In the genomic region with DNA sequence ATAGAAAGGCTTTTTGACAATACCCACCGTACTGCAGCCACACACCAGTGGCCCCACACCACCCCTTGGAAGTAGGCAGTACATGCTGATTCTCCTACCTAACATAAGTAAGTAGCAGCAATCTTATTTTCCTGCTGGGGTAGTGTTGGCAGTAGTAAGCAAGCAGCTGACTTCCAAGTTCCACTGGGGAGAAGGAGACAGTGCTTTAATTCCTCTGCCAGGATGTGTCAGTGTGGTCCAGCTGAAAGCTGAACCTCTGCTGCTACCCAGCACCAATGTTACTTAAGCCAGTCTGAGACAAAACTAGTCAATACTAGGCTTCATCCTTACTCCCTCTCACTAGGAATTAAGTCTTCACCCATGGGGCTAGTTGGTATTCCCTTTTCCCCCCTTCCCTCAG, we compare ENCODE assay signal across 22 cellular contexts.
DNase-seq lines count a peak whose midpoint lies in the region; ATAC-seq and TF ChIP-seq lines count a peak whose summit lies in the region.
"Had no signal": no experiment of that assay in that cellular context is flagged by ENCODE, and none has a peak within 500 bp of the region (broad histone marks: within the 10 kb centered on the region; RNA-seq: fewer than 3 reads in every experiment).

No MANE protein-coding gene starts in this region.

- no peak for ATAC-seq in activated T-cell treated with anti-CD3 and anti-CD28 coated beads, Interleukin-2, amount 50 U/mL, for 4 hours

- no peak overlapping the region for H3K4me2 ChIP-seq in Loucy (ENCODE audit: low read depth, low read length, poor library complexity, severe bottlenecking)
- H3K4me2 ChIP-seq in osteoblast (ENCODE audit: insufficient read depth, low read length): no peak overlapping the region

- H2AFZ ChIP-seq in Loucy (ENCODE audit: low read length) (no peak overlapping the region), osteoblast (ENCODE audit: low read length) (no peak overlapping the region)

- no peak overlapping the region for H3K4me3 ChIP-seq in AG10803 (ENCODE audit: low read length)
- H3K4me3 ChIP-seq in Loucy (ENCODE audit: low read length, poor library complexity, severe bottlenecking): no peak overlapping the region
- no peak overlapping the region for H3K4me3 ChIP-seq in fibroblast of mammary gland (ENCODE audit: control insufficient read depth, low read depth, low read length)
- H3K4me3 ChIP-seq in osteoblast (ENCODE audit: insufficient read depth, low read length): no peak overlapping the region
- H3K4me3 ChIP-seq: SK-N-MC had no signal

- H3K27me3 ChIP-seq in Loucy (ENCODE audit: insufficient read depth, low read length, poor library complexity, severe bottlenecking) (no peaks in the 10 kb centered on the region), osteoblast (ENCODE audit: insufficient read depth, low read length) (no peaks in the 10 kb centered on the region)

- TF ChIP-seq CTCF in AG10803 (conservative IDR thresholded peaks at IDR 0.05; ENCODE audit: low read length): no peak
- TF ChIP-seq CTCF in Loucy (conservative IDR thresholded peaks at IDR 0.05; ENCODE audit: low read length): 0 out of 2 replicates have a peak, but pooled peaks have one; percentile 22
- TF ChIP-seq CTCF in fibroblast of mammary gland (conservative IDR thresholded peaks at IDR 0.05; ENCODE audit: control insufficient read depth, insufficient read depth, low read depth, low read length): no peak
- no peak for TF ChIP-seq CTCF in osteoblast (IDR thresholded peaks at IDR 0.05; ENCODE audit: extremely low read depth, low read depth, low read length)
- TF ChIP-seq CTCF in type B pancreatic cell (conservative IDR thresholded peaks at IDR 0.05): no peak

- H3K4me3 Mint-ChIP-seq in activated T-cell treated with anti-CD3 and anti-CD28 coated beads, Interleukin-2, amount 50 U/mL, for 4 hours: no peak overlapping the region
- no peak overlapping the region for H3K4me3 Mint-ChIP-seq in type B pancreatic cell
- H3K4me3 Mint-ChIP-seq: CD8-positive, alpha-beta memory T cell; IgD-negative memory B cell had no signal

- H3K36me3 Mint-ChIP-seq in activated T-cell treated with anti-CD3 and anti-CD28 coated beads, Interleukin-2, amount 50 U/mL, for 4 hours (ENCODE audit: insufficient read depth): peaks cover 10% of the 10 kb centered on the region
- H3K36me3 Mint-ChIP-seq in type B pancreatic cell: peaks cover 14% of the 10 kb centered on the region

- H3K9me3 ChIP-seq in Loucy (ENCODE audit: insufficient read depth, low read depth, low read length) (no peaks in the 10 kb centered on the region), osteoblast (ENCODE audit: low read depth, low read length) (no peaks in the 10 kb centered on the region)

- H4K20me1 ChIP-seq in Loucy (ENCODE audit: insufficient read depth, low read length, poor library complexity, severe bottlenecking) (no peaks in the 10 kb centered on the region), osteoblast (ENCODE audit: insufficient read depth, low read length) (no peaks in the 10 kb centered on the region)

- peaks cover 10% of the 10 kb centered on the region for H3K4me1 Mint-ChIP-seq in activated T-cell treated with anti-CD3 and anti-CD28 coated beads, Interleukin-2, amount 50 U/mL, for 4 hours (ENCODE audit: low read depth)
- no peaks in the 10 kb centered on the region for H3K4me1 Mint-ChIP-seq in type B pancreatic cell (ENCODE audit: unreplicated experiment)

- no peaks in the 10 kb centered on the region for H3K36me3 ChIP-seq in Loucy (ENCODE audit: insufficient read depth, low read length)
- H3K36me3 ChIP-seq in osteoblast (ENCODE audit: insufficient read depth, low read length): no peaks in the 10 kb centered on the region

- no peak overlapping the region for H3K27ac ChIP-seq in osteoblast (ENCODE audit: low read depth, low read length)
- H3K27ac ChIP-seq: HL-60, SK-N-MC had no signal

- no peaks in the 10 kb centered on the region for H3F3A ChIP-seq in Loucy (ENCODE audit: low read depth)

- H3K27ac Mint-ChIP-seq in type B pancreatic cell: no peak overlapping the region
- H3K27ac Mint-ChIP-seq: IgD-negative memory B cell had no signal

- H3K79me2 ChIP-seq in Loucy (ENCODE audit: insufficient read depth, low read length) (no peaks in the 10 kb centered on the region), osteoblast (ENCODE audit: insufficient read depth, low read length) (no peaks in the 10 kb centered on the region)

- H3K9me2 ChIP-seq in Loucy (replicated peaks; ENCODE audit: low read depth, low read length): no peaks in the 10 kb centered on the region

- H3K27me3 Mint-ChIP-seq in activated T-cell treated with anti-CD3 and anti-CD28 coated beads, Interleukin-2, amount 50 U/mL, for 4 hours (ENCODE audit: low read depth): no peaks in the 10 kb centered on the region
- H3K27me3 Mint-ChIP-seq in type B pancreatic cell: no peaks in the 10 kb centered on the region
- H3K27me3 Mint-ChIP-seq: CD8-positive, alpha-beta memory T cell; IgD-negative memory B cell had no signal

- no peaks in the 10 kb centered on the region for H3K9me3 Mint-ChIP-seq in activated T-cell treated with anti-CD3 and anti-CD28 coated beads, Interleukin-2, amount 50 U/mL, for 4 hours
- H3K9me3 Mint-ChIP-seq in type B pancreatic cell: no peaks in the 10 kb centered on the region
- H3K9me3 Mint-ChIP-seq: CD8-positive, alpha-beta memory T cell; IgD-negative memory B cell had no signal

- no peak overlapping the region for H3K9ac ChIP-seq in Loucy (ENCODE audit: low read depth, low read length, poor library complexity, severe bottlenecking)

- DNase-seq in AG10803 (ENCODE audit: low read depth): peak; percentile 3
- peak; percentile 1 for DNase-seq in fibroblast of mammary gland (ENCODE audit: low read depth)
- DNase-seq in osteoblast (ENCODE audit: insufficient read length, low spot score, missing footprints): peak; percentile 11
- no peak for DNase-seq in activated T-cell treated with anti-CD3 and anti-CD28 coated beads, Interleukin-2, amount 50 U/mL, for 4 hours
- no peak for DNase-seq in stimulated activated naive CD4-positive, alpha-beta T cell (lab: John Stamatoyannopoulos, UW)
- no peak for DNase-seq in HT-29 (ENCODE audit: low spot score)
- DNase-seq in type B pancreatic cell (ENCODE audit: extremely low spot score, unreplicated experiment): no peak
- DNase-seq: CD8-positive, alpha-beta memory T cell; H7; Karpas-422; MM.1S; NCI-H1092; NCI-H1694 treated with DMSO at 0.1 percent for 48 hours; NCI-H2107; NCI-H2227 treated with DMSO at 0.1 percent for 48 hours; NCI-H510A treated with DMSO at 0.1 percent for 48 hours; NCI-H774; Right ventricle myocardium superior had no signal

- H3K4me1 ChIP-seq in Loucy (ENCODE audit: insufficient read depth, low read length, poor library complexity, severe bottlenecking): peaks cover 16% of the 10 kb centered on the region
- H3K4me1 ChIP-seq in osteoblast (ENCODE audit: insufficient read depth, low read length): no peaks in the 10 kb centered on the region

Comparison
In these comparisons a context has a peak if more than half of its experiments do, and no peak if none do; other contexts are left out.
1. DNase-seq: peak in AG10803 (single experiment), fibroblast of mammary gland (single experiment) and osteoblast (single experiment); none in activated T-cell treated with anti-CD3 and anti-CD28 coated beads, Interleukin-2, amount 50 U/mL, for 4 hours (single experiment), stimulated activated naive CD4-positive, alpha-beta T cell (0 of 6), HT-29 (single experiment) and type B pancreatic cell (single experiment).